Comparison of ENCODE assay signal across 8 cellular contexts in the genomic region with DNA sequence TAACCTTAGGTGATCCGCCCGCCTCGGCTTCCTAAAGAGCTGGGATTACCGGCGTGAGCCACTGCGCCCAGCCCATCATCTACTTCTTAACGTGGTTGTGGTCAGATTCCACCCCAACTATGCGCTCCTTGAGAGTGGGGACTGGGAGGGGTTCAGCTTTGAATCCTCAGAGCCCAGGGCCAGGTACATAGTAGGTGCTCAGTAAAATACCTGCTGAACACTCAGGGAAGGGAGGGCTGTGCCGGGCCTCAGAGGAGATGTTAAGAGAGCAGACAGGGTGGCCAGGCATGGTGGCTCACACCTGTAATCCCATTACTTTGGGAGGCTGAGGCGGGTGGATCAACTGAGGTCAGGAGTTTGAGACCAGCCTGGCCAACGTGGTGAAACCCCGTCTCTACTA. TPM values are rescaled to one million over a fixed set of nuclear protein-coding genes. Genes with fewer than 3 reads are reported as not detected.
DNase-seq lines count a peak whose midpoint lies in the region; ATAC-seq and TF ChIP-seq lines count a peak whose summit lies in the region.

No MANE protein-coding gene starts in this region.

- no peak for TF ChIP-seq CTCF in thyroid gland (IDR thresholded peaks at IDR 0.05)

- WGBS in thyroid gland, 2 donors, result 90 to 93% methylated on average over 11 to 12 of the region's 12 CpGs

- no peaks in the 10 kb centered on the region for H3K9me3 ChIP-seq in thyroid gland

- POLR2A ChIA-PET in activated naive CD8-positive, alpha-beta T cell treated with anti-CD3 and anti-CD28 coated beads, Interleukin-2, amount 10 ng/mL, durations not matched to agents 7 days and 5 days (lab: Charles Lee), result interaction anchor here (0.8 to 18.0 kb wide), 9 partner anchors 12 to 66 kb away, joined by 3 to 216 read pairs (median 21); a partner anchor contains a TSS

- no peak for DNase-seq in activated T-cell treated with anti-CD3 and anti-CD28 coated beads, Interleukin-2, amount 50 U/mL, for 72 hours
- DNase-seq in activated T-cell treated with anti-CD3 and anti-CD28 coated beads for 4 hours (no peak), memory B cell (ENCODE audit: low spot score in 2 of 2) (no peak), thyroid gland (no peak), NCI-H1436 (lab: John Stamatoyannopoulos, UW) (no peak)
- no peak for DNase-seq in activated naive CD8-positive, alpha-beta T cell treated with anti-CD3 and anti-CD28 coated beads, Interleukin-2, amount 10 ng/mL, durations not matched to agents 7 days and 5 days

- intact Hi-C loops in thyroid gland (cut with DNase I), result loop anchor here (10.0 kb wide), 1 partner anchor 121 kb away; no protein-coding TSS in a partner anchor

- no peaks in the 10 kb centered on the region for H3K27me3 ChIP-seq in thyroid gland

- no peaks in the 10 kb centered on the region for H3K27me3 Mint-ChIP-seq in activated T-cell treated with anti-CD3 and anti-CD28 coated beads, Interleukin-2, amount 50 U/mL, for 72 hours (ENCODE audit: low read depth)
- H3K27me3 Mint-ChIP-seq in activated naive CD8-positive, alpha-beta T cell treated with anti-CD3 and anti-CD28 coated beads, Interleukin-2, amount 10 ng/mL, durations not matched to agents 7 days and 5 days, result no peaks in the 10 kb centered on the region
- H3K27me3 Mint-ChIP-seq in memory B cell, result no peaks in the 10 kb centered on the region

- H3K4me3 ChIP-seq in thyroid gland (replicated peaks in 1 of 3), result no peak overlapping the region

- H3K36me3 Mint-ChIP-seq in activated T-cell treated with anti-CD3 and anti-CD28 coated beads, Interleukin-2, amount 50 U/mL, for 72 hours (ENCODE audit: insufficient read depth in 2 of 2), result no peaks in the 10 kb centered on the region
- peaks cover 7% of the 10 kb centered on the region for H3K36me3 Mint-ChIP-seq in activated naive CD8-positive, alpha-beta T cell treated with anti-CD3 and anti-CD28 coated beads, Interleukin-2, amount 10 ng/mL, durations not matched to agents 7 days and 5 days
- no peaks in the 10 kb centered on the region for H3K36me3 Mint-ChIP-seq in memory B cell

- no peaks in the 10 kb centered on the region for H3K36me3 ChIP-seq in thyroid gland

- peaks cover 27 to 45% of the 10 kb centered on the region in 2 donors for H3K4me1 ChIP-seq in thyroid gland

- no peaks in the 10 kb centered on the region for H3K9me3 Mint-ChIP-seq in activated T-cell treated with anti-CD3 and anti-CD28 coated beads, Interleukin-2, amount 50 U/mL, for 72 hours
- H3K9me3 Mint-ChIP-seq in activated naive CD8-positive, alpha-beta T cell treated with anti-CD3 and anti-CD28 coated beads, Interleukin-2, amount 10 ng/mL, durations not matched to agents 7 days and 5 days, result no peaks in the 10 kb centered on the region
- H3K9me3 Mint-ChIP-seq in memory B cell, result no peaks in the 10 kb centered on the region

- peaks cover 63% of the 10 kb centered on the region for H3K4me1 Mint-ChIP-seq in activated T-cell treated with anti-CD3 and anti-CD28 coated beads, Interleukin-2, amount 50 U/mL, for 72 hours (ENCODE audit: low read depth)
- H3K4me1 Mint-ChIP-seq in activated naive CD8-positive, alpha-beta T cell treated with anti-CD3 and anti-CD28 coated beads, Interleukin-2, amount 10 ng/mL, durations not matched to agents 7 days and 5 days, result peaks cover 30% of the 10 kb centered on the region
- H3K4me1 Mint-ChIP-seq in memory B cell, result peaks cover 28% of the 10 kb centered on the region

- peak overlapping the region; percentile 79 to 92 (median 88) for H3K27ac ChIP-seq in thyroid gland

- TF ChIP-seq POLR2A in thyroid gland (IDR thresholded peaks at IDR 0.05) (no peak), GM18505 (IDR thresholded peaks at IDR 0.05; ENCODE audit: borderline replicate concordance, extremely low read depth, insufficient read depth, insufficient read length) (no peak)

- ATAC-seq in activated T-cell treated with anti-CD3 and anti-CD28 coated beads, Interleukin-2, amount 50 U/mL, for 72 hours (replicated peaks in 1 of 2), result no peak
- no peak for ATAC-seq in activated naive CD8-positive, alpha-beta T cell treated with anti-CD3 and anti-CD28 coated beads, Interleukin-2, amount 10 ng/mL, durations not matched to agents 7 days and 5 days (ENCODE audit: low read depth)
- ATAC-seq in memory B cell (ENCODE audit: low read depth) (no peak), HG02970 (IDR thresholded peaks at IDR 0.05; ENCODE audit: low FRiP score, unreplicated experiment) (no peak), GM18505 (IDR thresholded peaks at IDR 0.05; ENCODE audit: unreplicated experiment) (no peak)

- no peak overlapping the region for H3K27ac Mint-ChIP-seq in activated T-cell treated with anti-CD3 and anti-CD28 coated beads, Interleukin-2, amount 50 U/mL, for 72 hours
- H3K27ac Mint-ChIP-seq in activated naive CD8-positive, alpha-beta T cell treated with anti-CD3 and anti-CD28 coated beads, Interleukin-2, amount 10 ng/mL, durations not matched to agents 7 days and 5 days, result peak overlapping the region; percentile 86
- H3K27ac Mint-ChIP-seq in memory B cell, result peak overlapping the region; percentile 97

- peak overlapping the region; percentile 58 to 70 for H3K4me3 Mint-ChIP-seq in activated T-cell treated with anti-CD3 and anti-CD28 coated beads, Interleukin-2, amount 50 U/mL, for 72 hours
- peak overlapping the region; percentile 67 for H3K4me3 Mint-ChIP-seq in activated naive CD8-positive, alpha-beta T cell treated with anti-CD3 and anti-CD28 coated beads, Interleukin-2, amount 10 ng/mL, durations not matched to agents 7 days and 5 days
- peak overlapping the region; percentile 65 for H3K4me3 Mint-ChIP-seq in memory B cell

RNA-seq across cellular contexts. Expression of a gene that starts 1.2 kb away (rescaled TPM):
- total RNA-seq in activated T-cell treated with anti-CD3 and anti-CD28 coated beads, Interleukin-2, amount 50 U/mL, for 72 hours, result 100 to 1,000 TPM; 303 to 803 TPM
- 1,000 to 10,000 TPM; 1,082 to 1,187 TPM for total RNA-seq in activated naive CD8-positive, alpha-beta T cell treated with anti-CD3 and anti-CD28 coated beads, Interleukin-2, amount 10 ng/mL, durations not matched to agents 7 days and 5 days
- total RNA-seq in thyroid gland, result 100 to 1,000 TPM; 146 to 212 (median 188) TPM

RNA-seq across cellular contexts. Expression of a gene that starts 11.9 kb away (rescaled TPM):
- 10 to 100 TPM; 31.3 to 36.3 TPM for total RNA-seq in activated T-cell treated with anti-CD3 and anti-CD28 coated beads, Interleukin-2, amount 50 U/mL, for 72 hours
- total RNA-seq in activated naive CD8-positive, alpha-beta T cell treated with anti-CD3 and anti-CD28 coated beads, Interleukin-2, amount 10 ng/mL, durations not matched to agents 7 days and 5 days, result 10 to 100 TPM; 42.8 to 50.4 TPM
- 10 to 100 TPM; 18.7 to 52.6 (median 47.6) TPM for total RNA-seq in thyroid gland

RNA-seq across cellular contexts. Expression of a gene that starts 15.7 kb away (rescaled TPM):
- total RNA-seq in activated T-cell treated with anti-CD3 and anti-CD28 coated beads, Interleukin-2, amount 50 U/mL, for 72 hours, result 10 to 100 TPM; 14.8 to 17.2 TPM
- 10 to 100 TPM; 16.4 to 16.6 TPM for total RNA-seq in activated naive CD8-positive, alpha-beta T cell treated with anti-CD3 and anti-CD28 coated beads, Interleukin-2, amount 10 ng/mL, durations not matched to agents 7 days and 5 days
- 10 to 100 TPM in 3 of 4 donors, 1 to 10 TPM in 1; 4.2 to 15.8 (median 12.3) TPM for total RNA-seq in thyroid gland

RNA-seq across cellular contexts. Expression of a gene that starts 22.6 kb away (rescaled TPM):
- 10 to 100 TPM; 25.4 to 28.6 TPM for total RNA-seq in activated T-cell treated with anti-CD3 and anti-CD28 coated beads, Interleukin-2, amount 50 U/mL, for 72 hours
- total RNA-seq in activated naive CD8-positive, alpha-beta T cell treated with anti-CD3 and anti-CD28 coated beads, Interleukin-2, amount 10 ng/mL, durations not matched to agents 7 days and 5 days, result 10 to 100 TPM; 41.4 to 44.4 TPM
- 100 to 1,000 TPM; 120 to 150 (median 140) TPM for total RNA-seq in thyroid gland

RNA-seq across cellular contexts. Expression of a gene that starts 34.8 kb away (rescaled TPM):
- 100 to 1,000 TPM in 1 of 2 donors, 10 to 100 TPM in 1; 99.0 to 103 TPM for total RNA-seq in activated T-cell treated with anti-CD3 and anti-CD28 coated beads, Interleukin-2, amount 50 U/mL, for 72 hours
- total RNA-seq in activated naive CD8-positive, alpha-beta T cell treated with anti-CD3 and anti-CD28 coated beads, Interleukin-2, amount 10 ng/mL, durations not matched to agents 7 days and 5 days, result 100 to 1,000 TPM; 157 to 169 TPM
- total RNA-seq in thyroid gland, result 10 to 100 TPM in 1 of 4 donors, 1 to 10 TPM in 2, under 1 TPM in 1; 0.81 to 10.1 (median 3.3) TPM
